In the genomic region with DNA sequence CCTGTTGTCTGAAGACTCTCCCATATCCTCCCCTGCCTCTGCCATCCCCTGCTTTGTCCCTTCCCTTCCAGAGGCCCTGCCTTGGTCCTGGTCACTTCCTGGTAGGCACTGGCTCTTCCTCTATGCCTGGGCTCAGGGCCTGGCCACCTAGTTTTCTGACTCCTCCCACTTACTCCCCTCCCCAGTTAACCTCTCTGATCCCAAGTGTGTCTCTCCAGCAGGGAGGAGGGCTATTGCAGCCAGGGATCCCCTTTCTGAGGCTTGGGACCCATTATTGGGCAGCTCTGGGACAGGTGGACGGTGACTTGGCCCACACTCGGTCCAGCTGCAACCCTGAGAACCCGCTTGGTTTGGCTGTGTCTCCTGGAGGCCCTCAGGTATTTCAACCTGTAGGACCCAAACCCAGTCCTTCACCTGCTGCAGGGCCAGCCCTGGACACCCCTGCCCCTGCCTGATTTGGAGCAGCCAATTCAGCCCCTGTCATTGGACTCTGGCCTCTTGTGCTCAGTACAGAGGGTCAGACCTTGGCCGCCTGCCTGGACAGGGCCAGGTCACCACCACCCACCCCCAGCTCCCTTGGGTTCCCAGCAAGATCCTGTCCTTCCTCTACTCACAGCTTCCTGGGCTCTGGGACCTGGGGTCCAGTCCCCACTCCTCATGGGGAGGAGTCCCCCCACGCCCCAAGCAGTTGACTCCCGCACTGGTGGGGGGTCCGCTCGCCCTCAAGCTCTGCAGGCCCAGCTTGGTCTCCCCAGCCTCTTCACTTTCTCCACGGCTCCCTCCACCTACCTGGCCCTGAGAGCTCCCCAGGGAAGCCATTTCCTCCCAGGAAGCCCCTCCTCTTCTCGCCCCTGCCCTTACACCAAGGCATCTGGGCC, we compare ENCODE assay signal across 8 cellular contexts. TPM values are rescaled to one million over a fixed set of nuclear protein-coding genes. Genes with fewer than 3 reads are reported as not detected.
DNase-seq lines count a peak whose midpoint lies in the region; ATAC-seq and TF ChIP-seq lines count a peak whose summit lies in the region.

No MANE protein-coding gene starts in this region.

- no peaks in the 10 kb centered on the region for H3K36me3 Mint-ChIP-seq in T-helper 1 cell treated with Interleukin-12 subunit alpha and Interleukin-12 subunit beta and Interleukin-4 antibody, amounts not matched to agents 30 μg/mL and 1 μg/mL, for 36 hours (ENCODE audit: low read depth)
- no peaks in the 10 kb centered on the region for H3K36me3 Mint-ChIP-seq in activated CD8-positive, alpha-beta T cell treated with anti-CD3 and anti-CD28 coated beads for 36 hours (ENCODE audit: low read depth)
- no peaks in the 10 kb centered on the region for H3K36me3 Mint-ChIP-seq in stimulated activated memory B cell treated with anti-CD40 and anti-IgM and Interleukin-4, amounts not matched to agents 10 μg/mL and 1 μg/mL and 100 μg/mL, for 72 hours

- no peaks in the 10 kb centered on the region for H3K27me3 Mint-ChIP-seq in T-helper 1 cell treated with Interleukin-12 subunit alpha and Interleukin-12 subunit beta and Interleukin-4 antibody, amounts not matched to agents 30 μg/mL and 1 μg/mL, for 36 hours (ENCODE audit: low read depth)
- no peaks in the 10 kb centered on the region for H3K27me3 Mint-ChIP-seq in activated CD8-positive, alpha-beta T cell treated with anti-CD3 and anti-CD28 coated beads for 36 hours
- H3K27me3 Mint-ChIP-seq in stimulated activated memory B cell treated with anti-CD40 and anti-IgM and Interleukin-4, amounts not matched to agents 10 μg/mL and 1 μg/mL and 100 μg/mL, for 72 hours = no peaks in the 10 kb centered on the region

- no peak for TF ChIP-seq CTCF in activated CD8-positive, alpha-beta T cell treated with anti-CD3 and anti-CD28 coated beads for 36 hours (IDR thresholded peaks at IDR 0.05)

- H3K9me3 Mint-ChIP-seq in T-helper 1 cell treated with Interleukin-12 subunit alpha and Interleukin-12 subunit beta and Interleukin-4 antibody, amounts not matched to agents 30 μg/mL and 1 μg/mL, for 36 hours = no peaks in the 10 kb centered on the region
- H3K9me3 Mint-ChIP-seq in activated CD8-positive, alpha-beta T cell treated with anti-CD3 and anti-CD28 coated beads for 36 hours = no peaks in the 10 kb centered on the region
- no peaks in the 10 kb centered on the region for H3K9me3 Mint-ChIP-seq in stimulated activated memory B cell treated with anti-CD40 and anti-IgM and Interleukin-4, amounts not matched to agents 10 μg/mL and 1 μg/mL and 100 μg/mL, for 72 hours

- peak overlapping the region; percentile 37 for H3K4me3 Mint-ChIP-seq in T-helper 1 cell treated with Interleukin-12 subunit alpha and Interleukin-12 subunit beta and Interleukin-4 antibody, amounts not matched to agents 30 μg/mL and 1 μg/mL, for 36 hours
- peak overlapping the region; percentile 40 for H3K4me3 Mint-ChIP-seq in activated CD8-positive, alpha-beta T cell treated with anti-CD3 and anti-CD28 coated beads for 36 hours
- no peak overlapping the region for H3K4me3 Mint-ChIP-seq in stimulated activated memory B cell treated with anti-CD40 and anti-IgM and Interleukin-4, amounts not matched to agents 10 μg/mL and 1 μg/mL and 100 μg/mL, for 72 hours

- DNase-seq in T-helper 1 cell (no peak), islet precursor cell (peak; percentile 58), GF-D8 (lab: John Stamatoyannopoulos, UW) (no peak), SIG-M5 treated with dmso at 0.1 percent for 504 hours (lab: John Stamatoyannopoulos, UW; ENCODE audit: unreplicated experiment) (no peak), T-helper 9 cell (no peak)
- DNase-seq in activated CD8-positive, alpha-beta T cell treated with anti-CD3 and anti-CD28 coated beads for 36 hours = no peak

- intact Hi-C loops in activated CD8-positive, alpha-beta T cell treated with anti-CD3 and anti-CD28 coated beads for 36 hours (cut with micrococcal nuclease) = no loop called here

- CTCF ChIA-PET in activated CD8-positive, alpha-beta T cell treated with anti-CD3 and anti-CD28 coated beads for 36 hours (lab: Charles Lee) = no interaction called here

- POLR2A ChIA-PET in activated CD8-positive, alpha-beta T cell treated with anti-CD3 and anti-CD28 coated beads for 36 hours (lab: Charles Lee) = interaction anchor here (0.7 kb wide), 1 partner anchor 20 kb away, joined by 3 read pairs; no protein-coding TSS in a partner anchor

- no peak overlapping the region for H3K27ac Mint-ChIP-seq in T-helper 1 cell treated with Interleukin-12 subunit alpha and Interleukin-12 subunit beta and Interleukin-4 antibody, amounts not matched to agents 30 μg/mL and 1 μg/mL, for 36 hours
- H3K27ac Mint-ChIP-seq in activated CD8-positive, alpha-beta T cell treated with anti-CD3 and anti-CD28 coated beads for 36 hours = no peak overlapping the region
- peak overlapping the region; percentile 96 for H3K27ac Mint-ChIP-seq in stimulated activated memory B cell treated with anti-CD40 and anti-IgM and Interleukin-4, amounts not matched to agents 10 μg/mL and 1 μg/mL and 100 μg/mL, for 72 hours

- no peak for ATAC-seq in activated CD8-positive, alpha-beta T cell treated with anti-CD3 and anti-CD28 coated beads for 36 hours
- no peak for ATAC-seq in stimulated activated memory B cell treated with anti-CD40 and anti-IgM and Interleukin-4, amounts not matched to agents 10 μg/mL and 1 μg/mL and 100 μg/mL, for 72 hours

- peaks cover 28% of the 10 kb centered on the region for H3K4me1 Mint-ChIP-seq in T-helper 1 cell treated with Interleukin-12 subunit alpha and Interleukin-12 subunit beta and Interleukin-4 antibody, amounts not matched to agents 30 μg/mL and 1 μg/mL, for 36 hours (ENCODE audit: low read depth)
- peaks cover 45% of the 10 kb centered on the region for H3K4me1 Mint-ChIP-seq in activated CD8-positive, alpha-beta T cell treated with anti-CD3 and anti-CD28 coated beads for 36 hours (ENCODE audit: low read depth)
- peaks cover 84% of the 10 kb centered on the region for H3K4me1 Mint-ChIP-seq in stimulated activated memory B cell treated with anti-CD40 and anti-IgM and Interleukin-4, amounts not matched to agents 10 μg/mL and 1 μg/mL and 100 μg/mL, for 72 hours

RNA-seq across cellular contexts. Expression of a gene that starts 1.1 kb away (rescaled TPM):
- total RNA-seq in activated CD8-positive, alpha-beta T cell treated with anti-CD3 and anti-CD28 coated beads for 36 hours = 10 to 100 TPM; 54.8 to 59.0 TPM

RNA-seq across cellular contexts. Expression of a gene that starts 35.6 kb away (rescaled TPM):
- 10 to 100 TPM; 46.1 to 48.1 TPM for total RNA-seq in activated CD8-positive, alpha-beta T cell treated with anti-CD3 and anti-CD28 coated beads for 36 hours

RNA-seq across cellular contexts. Expression of a gene that starts 51.9 kb away (rescaled TPM):
- 100 to 1,000 TPM; 149 to 154 TPM for total RNA-seq in activated CD8-positive, alpha-beta T cell treated with anti-CD3 and anti-CD28 coated beads for 36 hours
